Comparison of ENCODE assay signal across 16 cellular contexts in genomic region chr20:38809942-38810341, GRCh38. TPM values are rescaled to one million over a fixed set of nuclear protein-coding genes. Genes with fewer than 3 reads are reported as not detected.
DNase-seq lines count a peak whose midpoint lies in the region; ATAC-seq and TF ChIP-seq lines count a peak whose summit lies in the region.
"Had no signal": no experiment of that assay in that cellular context is flagged by ENCODE, and none has a peak within 500 bp of the region (broad histone marks: within the 10 kb centered on the region; RNA-seq: fewer than 3 reads in every experiment).

No MANE protein-coding gene starts in this region.

- CTCF ChIA-PET in activated naive CD4-positive, alpha-beta T cell treated with anti-CD3 and anti-CD28 coated beads for 36 hours (lab: Charles Lee) = no interaction called here
- CTCF ChIA-PET in activated CD4-positive, alpha-beta memory T cell treated with anti-CD3 and anti-CD28 coated beads, Interleukin-2, amount 10 ng/mL, durations not matched to agents 7 days and 5 days (lab: Charles Lee) = interaction anchor here (1.1 to 2.5 kb wide), 4 partner anchors 30 to 83 kb away, joined by 3 to 6 read pairs (median 4); no protein-coding TSS in a partner anchor

- peaks cover 10% of the 10 kb centered on the region for H3K36me3 Mint-ChIP-seq in activated naive CD4-positive, alpha-beta T cell treated with anti-CD3 and anti-CD28 coated beads, Interleukin-2, amount 50 U/mL, for 24 hours
- H3K36me3 Mint-ChIP-seq in activated naive CD4-positive, alpha-beta T cell treated with anti-CD3 and anti-CD28 coated beads for 36 hours (ENCODE audit: low read depth) = peaks cover 35% of the 10 kb centered on the region
- H3K36me3 Mint-ChIP-seq in activated CD4-positive, alpha-beta memory T cell treated with anti-CD3 and anti-CD28 coated beads, Interleukin-2, amount 10 ng/mL, durations not matched to agents 7 days and 5 days (ENCODE audit: low read depth) = peaks cover 71% of the 10 kb centered on the region
- H3K36me3 Mint-ChIP-seq in neural crest cell (ENCODE audit: low read depth) = no peaks in the 10 kb centered on the region

- TF ChIP-seq POLR2A in GM18951 (IDR thresholded peaks at IDR 0.05; ENCODE audit: extremely low read depth, insufficient read depth, insufficient read length) = peak; percentile 25

- peaks cover 76% of the 10 kb centered on the region for H3K4me1 Mint-ChIP-seq in activated naive CD4-positive, alpha-beta T cell treated with anti-CD3 and anti-CD28 coated beads, Interleukin-2, amount 50 U/mL, for 24 hours
- peaks cover 61% of the 10 kb centered on the region for H3K4me1 Mint-ChIP-seq in activated naive CD4-positive, alpha-beta T cell treated with anti-CD3 and anti-CD28 coated beads for 36 hours (ENCODE audit: low read depth)
- peaks cover 66% of the 10 kb centered on the region for H3K4me1 Mint-ChIP-seq in activated CD4-positive, alpha-beta memory T cell treated with anti-CD3 and anti-CD28 coated beads, Interleukin-2, amount 10 ng/mL, durations not matched to agents 7 days and 5 days
- H3K4me1 Mint-ChIP-seq in neural crest cell = peaks cover 12% of the 10 kb centered on the region

- no peak for DNase-seq in activated naive CD4-positive, alpha-beta T cell treated with anti-CD3 and anti-CD28 coated beads for 36 hours
- no peak for DNase-seq in activated CD4-positive, alpha-beta memory T cell treated with anti-CD3 and anti-CD28 coated beads, Interleukin-2, amount 10 ng/mL, durations not matched to agents 7 days and 5 days
- DNase-seq in neural crest cell (ENCODE audit: low read depth, low spot score) (no peak), retina (no peak), right cardiac atrium (no peak)
- DNase-seq: activated CD8-positive, alpha-beta memory T cell treated with anti-CD3 and anti-CD28 coated beads for 24 hours; activated naive CD4-positive, alpha-beta T cell treated with Interleukin-2 at 50 U/mL for 16 hours; Caco-2; heart left ventricle; pancreas; stimulated activated CD4-positive, alpha-beta T cell treated with anti-CD3 and anti-CD28 coated beads, Interleukin-1b, Interleukin-23, amount 100 ng/mL, for 48 hours had no signal

- H3K27ac ChIP-seq in right cardiac atrium (ENCODE audit: low read length) = no peak overlapping the region
- H3K27ac ChIP-seq: pancreas had no signal

- H3K4me3 ChIP-seq in right cardiac atrium (ENCODE audit: low read length) = no peak overlapping the region
- H3K4me3 ChIP-seq: heart left ventricle, pancreas had no signal

- H3K27me3 Mint-ChIP-seq in activated naive CD4-positive, alpha-beta T cell treated with anti-CD3 and anti-CD28 coated beads, Interleukin-2, amount 50 U/mL, for 24 hours = no peaks in the 10 kb centered on the region
- H3K27me3 Mint-ChIP-seq in activated naive CD4-positive, alpha-beta T cell treated with anti-CD3 and anti-CD28 coated beads for 36 hours (ENCODE audit: low read depth) = no peaks in the 10 kb centered on the region
- no peaks in the 10 kb centered on the region for H3K27me3 Mint-ChIP-seq in activated CD4-positive, alpha-beta memory T cell treated with anti-CD3 and anti-CD28 coated beads, Interleukin-2, amount 10 ng/mL, durations not matched to agents 7 days and 5 days
- H3K27me3 Mint-ChIP-seq in neural crest cell (ENCODE audit: low read depth) = peaks cover 44% of the 10 kb centered on the region

- H3K4me1 ChIP-seq in right cardiac atrium (ENCODE audit: control insufficient read depth, insufficient read depth, low read length) = peaks cover 6% of the 10 kb centered on the region
- H3K4me1 ChIP-seq: Caco-2 had no signal

- intact Hi-C loops in activated naive CD4-positive, alpha-beta T cell treated with anti-CD3 and anti-CD28 coated beads for 36 hours (cut with micrococcal nuclease) = loop anchor here (2.0 to 5.0 kb wide), 2 partner anchors 23 to 237 kb away; no protein-coding TSS in a partner anchor
- intact Hi-C loops in right cardiac atrium (cut with DNase I) = loop anchor here in 2 of 4 donors (10.0 kb wide), 2 partner anchors 65 to 75 kb away; no protein-coding TSS in a partner anchor

- TF ChIP-seq CTCF in neural crest cell (conservative IDR thresholded peaks at IDR 0.05) = no peak

- H3K27ac Mint-ChIP-seq in activated naive CD4-positive, alpha-beta T cell treated with anti-CD3 and anti-CD28 coated beads, Interleukin-2, amount 50 U/mL, for 24 hours = peak overlapping the region; percentile 51
- no peak overlapping the region for H3K27ac Mint-ChIP-seq in activated naive CD4-positive, alpha-beta T cell treated with anti-CD3 and anti-CD28 coated beads for 36 hours
- peak overlapping the region; percentile 24 for H3K27ac Mint-ChIP-seq in activated CD4-positive, alpha-beta memory T cell treated with anti-CD3 and anti-CD28 coated beads, Interleukin-2, amount 10 ng/mL, durations not matched to agents 7 days and 5 days
- H3K27ac Mint-ChIP-seq in neural crest cell (ENCODE audit: unreplicated experiment) = peak overlapping the region; percentile 75

- no peak overlapping the region for H3K4me3 Mint-ChIP-seq in activated naive CD4-positive, alpha-beta T cell treated with anti-CD3 and anti-CD28 coated beads, Interleukin-2, amount 50 U/mL, for 24 hours
- no peak overlapping the region for H3K4me3 Mint-ChIP-seq in activated naive CD4-positive, alpha-beta T cell treated with anti-CD3 and anti-CD28 coated beads for 36 hours
- H3K4me3 Mint-ChIP-seq in activated CD4-positive, alpha-beta memory T cell treated with anti-CD3 and anti-CD28 coated beads, Interleukin-2, amount 10 ng/mL, durations not matched to agents 7 days and 5 days = no peak overlapping the region
- no peak overlapping the region for H3K4me3 Mint-ChIP-seq in neural crest cell

- POLR2A ChIA-PET in activated CD4-positive, alpha-beta memory T cell treated with anti-CD3 and anti-CD28 coated beads, Interleukin-2, amount 10 ng/mL, durations not matched to agents 7 days and 5 days (lab: Charles Lee) = interaction anchor here (0.9 to 7.1 kb wide), 3 partner anchors 58 to 164 kb away, joined by 3 to 125 read pairs (median 74); partner anchors contain the start of gene ACTR5

- no peak for ATAC-seq in GM19035 (IDR thresholded peaks at IDR 0.05; ENCODE audit: unreplicated experiment)
- no peak for ATAC-seq in right cardiac atrium
- ATAC-seq: heart left ventricle, pancreas had no signal

- no peaks in the 10 kb centered on the region for H3K27me3 ChIP-seq in right cardiac atrium (ENCODE audit: control insufficient read depth, insufficient read depth)

- H3K9me3 ChIP-seq in right cardiac atrium (ENCODE audit: control insufficient read depth, low read length) = no peaks in the 10 kb centered on the region
- H3K9me3 ChIP-seq: Caco-2, heart left ventricle, pancreas had no signal

- in situ Hi-C loops in GM18951 (cut with MboI; ENCODE audit: low sequenced_read_pairs, unreplicated experiment) = loop anchor here (10.0 kb wide), 1 partner anchor 65 kb away; no protein-coding TSS in a partner anchor

- 49% methylated on average over 6 of the region's 6 CpGs for WGBS in right cardiac atrium

- no peaks in the 10 kb centered on the region for H3K9me3 Mint-ChIP-seq in activated naive CD4-positive, alpha-beta T cell treated with anti-CD3 and anti-CD28 coated beads, Interleukin-2, amount 50 U/mL, for 24 hours
- no peaks in the 10 kb centered on the region for H3K9me3 Mint-ChIP-seq in activated naive CD4-positive, alpha-beta T cell treated with anti-CD3 and anti-CD28 coated beads for 36 hours
- no peaks in the 10 kb centered on the region for H3K9me3 Mint-ChIP-seq in activated CD4-positive, alpha-beta memory T cell treated with anti-CD3 and anti-CD28 coated beads, Interleukin-2, amount 10 ng/mL, durations not matched to agents 7 days and 5 days
- H3K9me3 Mint-ChIP-seq in neural crest cell = no peaks in the 10 kb centered on the region

RNA-seq across cellular contexts. Expression of gene PPP1R16B, which starts 4.4 kb away (rescaled TPM):
- 10 to 100 TPM; 38.1 to 40.0 TPM for total RNA-seq in activated naive CD4-positive, alpha-beta T cell treated with anti-CD3 and anti-CD28 coated beads for 36 hours
- 100 to 1,000 TPM; 113 to 119 TPM for total RNA-seq in activated CD4-positive, alpha-beta memory T cell treated with anti-CD3 and anti-CD28 coated beads, Interleukin-2, amount 10 ng/mL, durations not matched to agents 7 days and 5 days
- total RNA-seq in neural crest cell (0.30 and 0.57 TPM in 2 replicates), right cardiac atrium (1 to 10 TPM; 5.1 to 9.1 (median 7.0) TPM)
- 4.9 TPM for polyA plus RNA-seq in right cardiac atrium
- total RNA-seq: Caco-2, chondrocyte, HT-29 had no signal
